Comparison of ENCODE assay signal across 1 cellular context in the genomic region with DNA sequence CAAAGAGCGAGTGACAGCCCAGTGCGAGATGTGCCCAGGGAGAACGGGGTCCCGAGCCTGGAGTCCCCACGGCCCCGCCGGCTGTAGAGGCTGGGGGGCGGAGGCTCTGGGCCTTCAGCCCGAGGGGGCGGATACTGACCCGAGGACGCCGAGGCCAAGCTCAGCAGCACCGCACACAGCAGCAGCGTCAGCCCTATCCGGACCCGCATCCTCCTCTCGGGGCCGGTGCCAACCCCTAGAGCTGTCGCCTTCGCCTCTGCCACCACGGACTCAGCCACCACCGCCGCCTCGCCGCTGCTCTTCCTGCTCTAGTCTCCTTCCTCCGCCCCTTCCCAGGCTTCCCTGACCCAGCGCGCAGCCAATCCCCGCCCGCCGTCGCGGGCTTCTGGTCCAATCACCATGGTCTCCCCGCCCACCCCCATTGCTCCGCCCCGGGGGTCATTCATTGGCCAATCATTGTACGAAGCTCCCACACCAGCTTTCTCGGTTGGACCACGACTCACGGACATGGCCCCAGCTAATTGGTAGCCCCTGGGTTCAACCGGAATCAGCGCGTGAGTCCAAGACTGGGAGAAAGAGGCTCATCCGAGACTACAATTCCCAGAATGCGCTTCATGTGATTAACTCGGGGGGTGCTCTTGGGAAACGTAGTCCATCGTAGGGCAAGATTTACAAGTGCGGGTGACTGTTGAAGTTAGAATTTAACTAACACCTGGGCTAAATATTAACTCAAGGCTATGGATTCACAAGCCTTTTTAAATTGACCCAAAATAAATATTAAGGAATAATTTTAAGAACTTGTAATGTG.
TF ChIP-seq lines count a peak whose summit lies in the region.

A gene (minus strand): TSS at position 318 of the 808 bp plus-strand sequence. CDS start 109 bp downstream, at position 209.

TF ChIP-seq in K562, 482 proteins besides CTCF, POLR2A, EP300 and RAD21 (continued from another document and continues in another):
- TF ChIP-seq ZNF133 (CRISPR knock-in tag; IDR thresholded peaks at IDR 0.05) (no peak), KLF1 (tag; IDR thresholded peaks at IDR 0.05) (no peak), SLC30A9 (CRISPR knock-in tag; IDR thresholded peaks at IDR 0.05) (no peak), NFRKB (IDR thresholded peaks at IDR 0.05; ENCODE audit: low read depth) (no peak), ILF3 (IDR thresholded peaks at IDR 0.05; ENCODE audit: borderline replicate concordance) (no peak), MAZ (CRISPR knock-in tag; conservative IDR thresholded peaks at IDR 0.05 in 1 of 2, IDR thresholded peaks at IDR 0.05 in 1 of 2) (peak; percentile 30 to 66; a peak in 2 of 4 replicates), NCOA4 (IDR thresholded peaks at IDR 0.05; ENCODE audit: partially characterized antibody) (no peak), KLF6 (CRISPR knock-in tag; IDR thresholded peaks at IDR 0.05; ENCODE audit: borderline replicate concordance) (no peak), NFE2 (IDR thresholded peaks at IDR 0.05; ENCODE audit: low read depth) (no peak), PCBP2 (IDR thresholded peaks at IDR 0.05; ENCODE audit: low read depth, low read length, poor library complexity, severe bottlenecking) (no peak), EGR1 (conservative IDR thresholded peaks at IDR 0.05) (peak; percentile 5; the same call in 1 of the 2 replicates), ZNF41 (CRISPR knock-in tag; conservative IDR thresholded peaks at IDR 0.05) (no peak), ZNF778 (CRISPR knock-in tag; IDR thresholded peaks at IDR 0.05) (no peak), ATF1 (CRISPR knock-in tag; IDR thresholded peaks at IDR 0.05) (no peak), ATF1 (tag; IDR thresholded peaks at IDR 0.05) (peak; percentile 63), PYGO2 (tag; IDR thresholded peaks at IDR 0.05) (no peak)
- TF ChIP-seq, protein P1, sequence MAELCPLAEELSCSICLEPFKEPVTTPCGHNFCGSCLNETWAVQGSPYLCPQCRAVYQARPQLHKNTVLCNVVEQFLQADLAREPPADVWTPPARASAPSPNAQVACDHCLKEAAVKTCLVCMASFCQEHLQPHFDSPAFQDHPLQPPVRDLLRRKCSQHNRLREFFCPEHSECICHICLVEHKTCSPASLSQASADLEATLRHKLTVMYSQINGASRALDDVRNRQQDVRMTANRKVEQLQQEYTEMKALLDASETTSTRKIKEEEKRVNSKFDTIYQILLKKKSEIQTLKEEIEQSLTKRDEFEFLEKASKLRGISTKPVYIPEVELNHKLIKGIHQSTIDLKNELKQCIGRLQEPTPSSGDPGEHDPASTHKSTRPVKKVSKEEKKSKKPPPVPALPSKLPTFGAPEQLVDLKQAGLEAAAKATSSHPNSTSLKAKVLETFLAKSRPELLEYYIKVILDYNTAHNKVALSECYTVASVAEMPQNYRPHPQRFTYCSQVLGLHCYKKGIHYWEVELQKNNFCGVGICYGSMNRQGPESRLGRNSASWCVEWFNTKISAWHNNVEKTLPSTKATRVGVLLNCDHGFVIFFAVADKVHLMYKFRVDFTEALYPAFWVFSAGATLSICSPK (IDR thresholded peaks at IDR 0.05; ENCODE audit: borderline replicate concordance), result no peak
- TF ChIP-seq, protein P2, sequence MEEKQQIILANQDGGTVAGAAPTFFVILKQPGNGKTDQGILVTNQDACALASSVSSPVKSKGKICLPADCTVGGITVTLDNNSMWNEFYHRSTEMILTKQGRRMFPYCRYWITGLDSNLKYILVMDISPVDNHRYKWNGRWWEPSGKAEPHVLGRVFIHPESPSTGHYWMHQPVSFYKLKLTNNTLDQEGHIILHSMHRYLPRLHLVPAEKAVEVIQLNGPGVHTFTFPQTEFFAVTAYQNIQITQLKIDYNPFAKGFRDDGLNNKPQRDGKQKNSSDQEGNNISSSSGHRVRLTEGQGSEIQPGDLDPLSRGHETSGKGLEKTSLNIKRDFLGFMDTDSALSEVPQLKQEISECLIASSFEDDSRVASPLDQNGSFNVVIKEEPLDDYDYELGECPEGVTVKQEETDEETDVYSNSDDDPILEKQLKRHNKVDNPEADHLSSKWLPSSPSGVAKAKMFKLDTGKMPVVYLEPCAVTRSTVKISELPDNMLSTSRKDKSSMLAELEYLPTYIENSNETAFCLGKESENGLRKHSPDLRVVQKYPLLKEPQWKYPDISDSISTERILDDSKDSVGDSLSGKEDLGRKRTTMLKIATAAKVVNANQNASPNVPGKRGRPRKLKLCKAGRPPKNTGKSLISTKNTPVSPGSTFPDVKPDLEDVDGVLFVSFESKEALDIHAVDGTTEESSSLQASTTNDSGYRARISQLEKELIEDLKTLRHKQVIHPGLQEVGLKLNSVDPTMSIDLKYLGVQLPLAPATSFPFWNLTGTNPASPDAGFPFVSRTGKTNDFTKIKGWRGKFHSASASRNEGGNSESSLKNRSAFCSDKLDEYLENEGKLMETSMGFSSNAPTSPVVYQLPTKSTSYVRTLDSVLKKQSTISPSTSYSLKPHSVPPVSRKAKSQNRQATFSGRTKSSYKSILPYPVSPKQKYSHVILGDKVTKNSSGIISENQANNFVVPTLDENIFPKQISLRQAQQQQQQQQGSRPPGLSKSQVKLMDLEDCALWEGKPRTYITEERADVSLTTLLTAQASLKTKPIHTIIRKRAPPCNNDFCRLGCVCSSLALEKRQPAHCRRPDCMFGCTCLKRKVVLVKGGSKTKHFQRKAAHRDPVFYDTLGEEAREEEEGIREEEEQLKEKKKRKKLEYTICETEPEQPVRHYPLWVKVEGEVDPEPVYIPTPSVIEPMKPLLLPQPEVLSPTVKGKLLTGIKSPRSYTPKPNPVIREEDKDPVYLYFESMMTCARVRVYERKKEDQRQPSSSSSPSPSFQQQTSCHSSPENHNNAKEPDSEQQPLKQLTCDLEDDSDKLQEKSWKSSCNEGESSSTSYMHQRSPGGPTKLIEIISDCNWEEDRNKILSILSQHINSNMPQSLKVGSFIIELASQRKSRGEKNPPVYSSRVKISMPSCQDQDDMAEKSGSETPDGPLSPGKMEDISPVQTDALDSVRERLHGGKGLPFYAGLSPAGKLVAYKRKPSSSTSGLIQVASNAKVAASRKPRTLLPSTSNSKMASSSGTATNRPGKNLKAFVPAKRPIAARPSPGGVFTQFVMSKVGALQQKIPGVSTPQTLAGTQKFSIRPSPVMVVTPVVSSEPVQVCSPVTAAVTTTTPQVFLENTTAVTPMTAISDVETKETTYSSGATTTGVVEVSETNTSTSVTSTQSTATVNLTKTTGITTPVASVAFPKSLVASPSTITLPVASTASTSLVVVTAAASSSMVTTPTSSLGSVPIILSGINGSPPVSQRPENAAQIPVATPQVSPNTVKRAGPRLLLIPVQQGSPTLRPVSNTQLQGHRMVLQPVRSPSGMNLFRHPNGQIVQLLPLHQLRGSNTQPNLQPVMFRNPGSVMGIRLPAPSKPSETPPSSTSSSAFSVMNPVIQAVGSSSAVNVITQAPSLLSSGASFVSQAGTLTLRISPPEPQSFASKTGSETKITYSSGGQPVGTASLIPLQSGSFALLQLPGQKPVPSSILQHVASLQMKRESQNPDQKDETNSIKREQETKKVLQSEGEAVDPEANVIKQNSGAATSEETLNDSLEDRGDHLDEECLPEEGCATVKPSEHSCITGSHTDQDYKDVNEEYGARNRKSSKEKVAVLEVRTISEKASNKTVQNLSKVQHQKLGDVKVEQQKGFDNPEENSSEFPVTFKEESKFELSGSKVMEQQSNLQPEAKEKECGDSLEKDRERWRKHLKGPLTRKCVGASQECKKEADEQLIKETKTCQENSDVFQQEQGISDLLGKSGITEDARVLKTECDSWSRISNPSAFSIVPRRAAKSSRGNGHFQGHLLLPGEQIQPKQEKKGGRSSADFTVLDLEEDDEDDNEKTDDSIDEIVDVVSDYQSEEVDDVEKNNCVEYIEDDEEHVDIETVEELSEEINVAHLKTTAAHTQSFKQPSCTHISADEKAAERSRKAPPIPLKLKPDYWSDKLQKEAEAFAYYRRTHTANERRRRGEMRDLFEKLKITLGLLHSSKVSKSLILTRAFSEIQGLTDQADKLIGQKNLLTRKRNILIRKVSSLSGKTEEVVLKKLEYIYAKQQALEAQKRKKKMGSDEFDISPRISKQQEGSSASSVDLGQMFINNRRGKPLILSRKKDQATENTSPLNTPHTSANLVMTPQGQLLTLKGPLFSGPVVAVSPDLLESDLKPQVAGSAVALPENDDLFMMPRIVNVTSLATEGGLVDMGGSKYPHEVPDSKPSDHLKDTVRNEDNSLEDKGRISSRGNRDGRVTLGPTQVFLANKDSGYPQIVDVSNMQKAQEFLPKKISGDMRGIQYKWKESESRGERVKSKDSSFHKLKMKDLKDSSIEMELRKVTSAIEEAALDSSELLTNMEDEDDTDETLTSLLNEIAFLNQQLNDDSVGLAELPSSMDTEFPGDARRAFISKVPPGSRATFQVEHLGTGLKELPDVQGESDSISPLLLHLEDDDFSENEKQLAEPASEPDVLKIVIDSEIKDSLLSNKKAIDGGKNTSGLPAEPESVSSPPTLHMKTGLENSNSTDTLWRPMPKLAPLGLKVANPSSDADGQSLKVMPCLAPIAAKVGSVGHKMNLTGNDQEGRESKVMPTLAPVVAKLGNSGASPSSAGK (IDR thresholded peaks at IDR 0.05), result no peak
- TF ChIP-seq, protein P3, sequence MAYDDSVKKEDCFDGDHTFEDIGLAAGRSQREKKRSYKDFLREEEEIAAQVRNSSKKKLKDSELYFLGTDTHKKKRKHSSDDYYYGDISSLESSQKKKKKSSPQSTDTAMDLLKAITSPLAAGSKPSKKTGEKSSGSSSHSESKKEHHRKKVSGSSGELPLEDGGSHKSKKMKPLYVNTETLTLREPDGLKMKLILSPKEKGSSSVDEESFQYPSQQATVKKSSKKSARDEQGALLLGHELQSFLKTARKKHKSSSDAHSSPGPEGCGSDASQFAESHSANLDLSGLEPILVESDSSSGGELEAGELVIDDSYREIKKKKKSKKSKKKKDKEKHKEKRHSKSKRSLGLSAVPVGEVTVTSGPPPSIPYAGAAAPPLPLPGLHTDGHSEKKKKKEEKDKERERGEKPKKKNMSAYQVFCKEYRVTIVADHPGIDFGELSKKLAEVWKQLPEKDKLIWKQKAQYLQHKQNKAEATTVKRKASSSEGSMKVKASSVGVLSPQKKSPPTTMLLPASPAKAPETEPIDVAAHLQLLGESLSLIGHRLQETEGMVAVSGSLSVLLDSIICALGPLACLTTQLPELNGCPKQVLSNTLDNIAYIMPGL (CRISPR knock-in tag; IDR thresholded peaks at IDR 0.05), result no peak
- TF ChIP-seq, protein P4, sequence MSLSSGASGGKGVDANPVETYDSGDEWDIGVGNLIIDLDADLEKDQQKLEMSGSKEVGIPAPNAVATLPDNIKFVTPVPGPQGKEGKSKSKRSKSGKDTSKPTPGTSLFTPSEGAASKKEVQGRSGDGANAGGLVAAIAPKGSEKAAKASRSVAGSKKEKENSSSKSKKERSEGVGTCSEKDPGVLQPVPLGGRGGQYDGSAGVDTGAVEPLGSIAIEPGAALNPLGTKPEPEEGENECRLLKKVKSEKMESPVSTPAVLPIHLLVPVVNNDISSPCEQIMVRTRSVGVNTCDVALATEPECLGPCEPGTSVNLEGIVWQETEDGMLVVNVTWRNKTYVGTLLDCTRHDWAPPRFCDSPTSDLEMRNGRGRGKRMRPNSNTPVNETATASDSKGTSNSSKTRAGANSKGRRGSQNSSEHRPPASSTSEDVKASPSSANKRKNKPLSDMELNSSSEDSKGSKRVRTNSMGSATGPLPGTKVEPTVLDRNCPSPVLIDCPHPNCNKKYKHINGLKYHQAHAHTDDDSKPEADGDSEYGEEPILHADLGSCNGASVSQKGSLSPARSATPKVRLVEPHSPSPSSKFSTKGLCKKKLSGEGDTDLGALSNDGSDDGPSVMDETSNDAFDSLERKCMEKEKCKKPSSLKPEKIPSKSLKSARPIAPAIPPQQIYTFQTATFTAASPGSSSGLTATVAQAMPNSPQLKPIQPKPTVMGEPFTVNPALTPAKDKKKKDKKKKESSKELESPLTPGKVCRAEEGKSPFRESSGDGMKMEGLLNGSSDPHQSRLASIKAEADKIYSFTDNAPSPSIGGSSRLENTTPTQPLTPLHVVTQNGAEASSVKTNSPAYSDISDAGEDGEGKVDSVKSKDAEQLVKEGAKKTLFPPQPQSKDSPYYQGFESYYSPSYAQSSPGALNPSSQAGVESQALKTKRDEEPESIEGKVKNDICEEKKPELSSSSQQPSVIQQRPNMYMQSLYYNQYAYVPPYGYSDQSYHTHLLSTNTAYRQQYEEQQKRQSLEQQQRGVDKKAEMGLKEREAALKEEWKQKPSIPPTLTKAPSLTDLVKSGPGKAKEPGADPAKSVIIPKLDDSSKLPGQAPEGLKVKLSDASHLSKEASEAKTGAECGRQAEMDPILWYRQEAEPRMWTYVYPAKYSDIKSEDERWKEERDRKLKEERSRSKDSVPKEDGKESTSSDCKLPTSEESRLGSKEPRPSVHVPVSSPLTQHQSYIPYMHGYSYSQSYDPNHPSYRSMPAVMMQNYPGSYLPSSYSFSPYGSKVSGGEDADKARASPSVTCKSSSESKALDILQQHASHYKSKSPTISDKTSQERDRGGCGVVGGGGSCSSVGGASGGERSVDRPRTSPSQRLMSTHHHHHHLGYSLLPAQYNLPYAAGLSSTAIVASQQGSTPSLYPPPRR (CRISPR knock-in tag; IDR thresholded peaks at IDR 0.05; ENCODE audit: borderline replicate concordance), result no peak
- TF ChIP-seq, protein P5, sequence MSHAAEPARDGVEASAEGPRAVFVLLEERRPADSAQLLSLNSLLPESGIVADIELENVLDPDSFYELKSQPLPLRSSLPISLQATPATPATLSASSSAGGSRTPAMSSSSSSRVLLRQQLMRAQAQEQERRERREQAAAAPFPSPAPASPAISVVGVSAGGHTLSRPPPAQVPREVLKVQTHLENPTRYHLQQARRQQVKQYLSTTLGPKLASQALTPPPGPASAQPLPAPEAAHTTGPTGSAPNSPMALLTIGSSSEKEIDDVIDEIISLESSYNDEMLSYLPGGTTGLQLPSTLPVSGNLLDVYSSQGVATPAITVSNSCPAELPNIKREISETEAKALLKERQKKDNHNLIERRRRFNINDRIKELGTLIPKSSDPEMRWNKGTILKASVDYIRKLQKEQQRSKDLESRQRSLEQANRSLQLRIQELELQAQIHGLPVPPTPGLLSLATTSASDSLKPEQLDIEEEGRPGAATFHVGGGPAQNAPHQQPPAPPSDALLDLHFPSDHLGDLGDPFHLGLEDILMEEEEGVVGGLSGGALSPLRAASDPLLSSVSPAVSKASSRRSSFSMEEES (CRISPR knock-in tag; IDR thresholded peaks at IDR 0.05), result no peak
- TF ChIP-seq, protein P6, sequence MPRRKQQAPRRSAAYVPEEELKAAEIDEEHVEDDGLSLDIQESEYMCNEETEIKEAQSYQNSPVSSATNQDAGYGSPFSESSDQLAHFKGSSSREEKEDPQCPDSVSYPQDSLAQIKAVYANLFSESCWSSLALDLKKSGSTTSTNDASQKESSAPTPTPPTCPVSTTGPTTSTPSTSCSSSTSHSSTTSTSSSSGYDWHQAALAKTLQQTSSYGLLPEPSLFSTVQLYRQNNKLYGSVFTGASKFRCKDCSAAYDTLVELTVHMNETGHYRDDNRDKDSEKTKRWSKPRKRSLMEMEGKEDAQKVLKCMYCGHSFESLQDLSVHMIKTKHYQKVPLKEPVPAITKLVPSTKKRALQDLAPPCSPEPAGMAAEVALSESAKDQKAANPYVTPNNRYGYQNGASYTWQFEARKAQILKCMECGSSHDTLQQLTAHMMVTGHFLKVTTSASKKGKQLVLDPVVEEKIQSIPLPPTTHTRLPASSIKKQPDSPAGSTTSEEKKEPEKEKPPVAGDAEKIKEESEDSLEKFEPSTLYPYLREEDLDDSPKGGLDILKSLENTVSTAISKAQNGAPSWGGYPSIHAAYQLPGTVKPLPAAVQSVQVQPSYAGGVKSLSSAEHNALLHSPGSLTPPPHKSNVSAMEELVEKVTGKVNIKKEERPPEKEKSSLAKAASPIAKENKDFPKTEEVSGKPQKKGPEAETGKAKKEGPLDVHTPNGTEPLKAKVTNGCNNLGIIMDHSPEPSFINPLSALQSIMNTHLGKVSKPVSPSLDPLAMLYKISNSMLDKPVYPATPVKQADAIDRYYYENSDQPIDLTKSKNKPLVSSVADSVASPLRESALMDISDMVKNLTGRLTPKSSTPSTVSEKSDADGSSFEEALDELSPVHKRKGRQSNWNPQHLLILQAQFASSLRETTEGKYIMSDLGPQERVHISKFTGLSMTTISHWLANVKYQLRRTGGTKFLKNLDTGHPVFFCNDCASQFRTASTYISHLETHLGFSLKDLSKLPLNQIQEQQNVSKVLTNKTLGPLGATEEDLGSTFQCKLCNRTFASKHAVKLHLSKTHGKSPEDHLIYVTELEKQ (CRISPR knock-in tag; IDR thresholded peaks at IDR 0.05), result no peak
